ENCODE assay signal across 9 cellular contexts in the genomic region with DNA sequence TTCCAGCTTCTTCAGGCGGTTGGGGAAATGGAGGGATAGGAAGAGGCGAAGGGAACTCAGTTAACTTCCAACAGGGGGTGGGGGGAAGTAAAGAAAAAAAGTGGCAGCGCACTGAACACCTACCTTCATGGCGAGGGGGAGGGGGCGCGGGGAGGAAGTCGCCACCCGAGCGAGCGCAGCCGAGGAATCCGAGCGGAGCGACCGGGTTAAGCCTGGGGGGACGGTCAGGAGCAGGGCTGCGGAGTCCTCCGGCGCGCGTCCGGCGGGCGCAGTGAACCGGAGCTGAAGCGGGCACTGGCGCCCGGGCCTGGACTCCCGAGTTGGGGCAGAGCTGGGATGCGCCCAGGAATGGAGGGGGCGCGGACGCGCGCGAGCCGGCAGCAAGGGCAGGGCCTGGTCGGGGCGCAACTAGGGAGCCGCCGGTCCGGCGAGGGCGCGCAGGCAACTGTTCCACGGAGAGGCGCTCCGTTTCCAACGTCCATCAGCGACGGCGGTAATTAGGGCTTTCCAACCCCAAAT. TPM values are rescaled to one million over a fixed set of nuclear protein-coding genes. Genes with fewer than 3 reads are reported as not detected.
DNase-seq lines count a peak whose midpoint lies in the region; ATAC-seq and TF ChIP-seq lines count a peak whose summit lies in the region.
"Had no signal": no experiment of that assay in that cellular context is flagged by ENCODE, and none has a peak within 500 bp of the region (broad histone marks: within the 10 kb centered on the region; RNA-seq: fewer than 3 reads in every experiment).

TSS of gene WNT5A (minus strand) at position 450 of the 519 bp plus-strand sequence. CDS start at position 129, 321 bp downstream.

- H3K4me1 ChIP-seq in CD8-positive, alpha-beta T cell (ENCODE audit: insufficient read depth, low read length), result no peaks in the 10 kb centered on the region
- H3K4me1 ChIP-seq in MM.1S (ENCODE audit: low read length) (peaks cover 6% of the 10 kb centered on the region; the same call in 1 of the 2 replicates), mammary epithelial cell (ENCODE audit: insufficient read depth, low read length) (peaks cover 44% of the 10 kb centered on the region), suprapubic skin (peaks cover 73% of the 10 kb centered on the region)

- dilution Hi-C loops in mammary epithelial cell (cut with HindIII; ENCODE audit: low sequenced_read_pairs), result loop anchor here (25.0 kb wide), 1 partner anchor 250 kb away; no protein-coding TSS in a partner anchor

- in situ Hi-C loops in mammary epithelial cell (cut with MboI; ENCODE audit: low sequenced_read_pairs in 2 of 2), result loop anchor here (5.0 to 25.0 kb wide), 7 partner anchors 125 to 600 kb away; no protein-coding TSS in a partner anchor

- peak within 1 kb of the TSS; percentile 94 for H3K4me2 ChIP-seq in MM.1S (ENCODE audit: low read depth, low read length)
- H3K4me2 ChIP-seq in mammary epithelial cell (ENCODE audit: insufficient read depth, low read depth, low read length), result peak within 1 kb of the TSS; percentile 98

- peak within 1 kb of the TSS; percentile 92 for H2AFZ ChIP-seq in MM.1S (ENCODE audit: low read length)
- peak within 1 kb of the TSS; percentile 95 for H2AFZ ChIP-seq in mammary epithelial cell (ENCODE audit: low read depth, low read length)

- H3K36me3 ChIP-seq in CD8-positive, alpha-beta T cell (ENCODE audit: insufficient read depth, low read length), result no peaks in the 10 kb centered on the region
- H3K36me3 ChIP-seq in MM.1S (replicated peaks; ENCODE audit: insufficient read depth, low read length), result no peaks in the 10 kb centered on the region
- no peaks in the 10 kb centered on the region for H3K36me3 ChIP-seq in mammary epithelial cell (ENCODE audit: insufficient read depth, low read length)
- H3K36me3 ChIP-seq in suprapubic skin, result no peaks in the 10 kb centered on the region

- H3K4me1 Mint-ChIP-seq in CD8-positive, alpha-beta T cell (ENCODE audit: low read depth), result peaks cover 18% of the 10 kb centered on the region

- peak within 1 kb of the TSS; percentile 30 for H3K4me3 ChIP-seq in CD8-positive, alpha-beta T cell (ENCODE audit: low read depth, low read length)
- H3K4me3 ChIP-seq in MM.1S (ENCODE audit: low read length) (peak within 1 kb of the TSS; percentile 95), mammary epithelial cell (replicated peaks in 1 of 3; ENCODE audit: insufficient read depth in 1 of 3, low read depth in 2 of 3, low read length in 3 of 3) (peak within 1 kb of the TSS; percentile 68 to 86 (median 80)), suprapubic skin (peak within 1 kb of the TSS; percentile 88)
- H3K4me3 ChIP-seq: K562 had no signal

- POLR2A ChIA-PET in CD8-positive, alpha-beta T cell (lab: Charles Lee), result interaction anchor here (0.6 kb wide), 1 partner anchor 248 kb away, joined by 5 read pairs; no protein-coding TSS in a partner anchor

- no TSS peak for BruUV-seq in mammary epithelial cell (replicated peaks; lab: Mats Ljungman, UMichigan)

- no peaks in the 10 kb centered on the region for H3K9me3 Mint-ChIP-seq in CD8-positive, alpha-beta T cell

- CTCF ChIA-PET in CD8-positive, alpha-beta T cell (lab: Charles Lee), result no interaction called here
- CTCF ChIA-PET in mammary epithelial cell (lab: Charles Lee; ENCODE audit: low non-redundant PET), result no interaction called here

- TF ChIP-seq POLR2A in suprapubic skin (IDR thresholded peaks at IDR 0.05), result no peak

- peak within 1 kb of the TSS; percentile 62 for H3K4me3 Mint-ChIP-seq in CD8-positive, alpha-beta T cell

- intact Hi-C loops in CD8-positive, alpha-beta T cell (cut with DNase I, micrococcal nuclease), result no loop called here
- intact Hi-C loops in mammary epithelial cell (cut with micrococcal nuclease), result loop anchor here (2.0 to 5.0 kb wide), 2 partner anchors 38 to 630 kb away; no protein-coding TSS in a partner anchor

- H3K9ac ChIP-seq in MM.1S (ENCODE audit: low read length) (peak within 1 kb of the TSS; percentile 62; the same call in 1 of the 2 replicates), mammary epithelial cell (ENCODE audit: insufficient read depth, low read length) (peak within 1 kb of the TSS; percentile 65)

- WGBS in mammary epithelial cell (ENCODE audit: low coverage, missing lambda C conversion rate), result 0% methylated on average over 2 of the region's 52 CpGs
- WGBS in suprapubic skin, result under 1% methylated on average over 43 of the region's 52 CpGs

- H3K27me3 ChIP-seq in CD8-positive, alpha-beta T cell (ENCODE audit: insufficient read depth, low read length), result peaks cover 7% of the 10 kb centered on the region
- no peaks in the 10 kb centered on the region for H3K27me3 ChIP-seq in MM.1S (replicated peaks; ENCODE audit: insufficient read depth, low read length)
- H3K27me3 ChIP-seq in mammary epithelial cell (ENCODE audit: insufficient read depth, low read length), result no peaks in the 10 kb centered on the region
- peaks cover 50% of the 10 kb centered on the region for H3K27me3 ChIP-seq in suprapubic skin

- no peaks in the 10 kb centered on the region for H3K9me2 ChIP-seq in MM.1S (replicated peaks; ENCODE audit: insufficient read depth, low read length)

- H3K79me2 ChIP-seq in MM.1S (ENCODE audit: low read length) (no peaks in the 10 kb centered on the region), mammary epithelial cell (ENCODE audit: insufficient read depth, low read length) (peaks cover 24% of the 10 kb centered on the region)

- no peaks in the 10 kb centered on the region for H3K9me3 ChIP-seq in CD8-positive, alpha-beta T cell (ENCODE audit: low read length)
- H3K9me3 ChIP-seq in MM.1S (replicated peaks; ENCODE audit: insufficient read depth, low read length) (no peaks in the 10 kb centered on the region), mammary epithelial cell (replicated peaks; ENCODE audit: insufficient read depth, low read length) (no peaks in the 10 kb centered on the region), suprapubic skin (no peaks in the 10 kb centered on the region)

- no peak for TF ChIP-seq CTCF in CD8-positive, alpha-beta T cell (IDR thresholded peaks at IDR 0.05)
- TF ChIP-seq CTCF in MM.1S (IDR thresholded peaks at IDR 0.05; ENCODE audit: low read length) (no peak), mammary epithelial cell (conservative IDR thresholded peaks at IDR 0.05 in 1 of 2, IDR thresholded peaks at IDR 0.05 in 1 of 2; ENCODE audit: extremely low read depth in 1 of 2, insufficient read depth in 1 of 2, low read depth in 1 of 2, low read length in 2 of 2) (no peak), suprapubic skin (IDR thresholded peaks at IDR 0.05) (no peak)

- H3K36me3 Mint-ChIP-seq in CD8-positive, alpha-beta T cell, result no peaks in the 10 kb centered on the region

- no peak within 1 kb of the TSS for H3K27ac Mint-ChIP-seq in CD8-positive, alpha-beta T cell

- no peak for ATAC-seq in CD8-positive, alpha-beta T cell
- ATAC-seq in left lobe of liver, result peak; percentile 55
- ATAC-seq: K562 had no signal

- H3K27ac ChIP-seq in CD8-positive, alpha-beta T cell (ENCODE audit: low read depth, low read length), result no peak within 1 kb of the TSS
- H3K27ac ChIP-seq in MM.1S (ENCODE audit: low read length), result no peak within 1 kb of the TSS
- peak within 1 kb of the TSS; percentile 51 for H3K27ac ChIP-seq in mammary epithelial cell (ENCODE audit: insufficient read depth, low read depth, low read length)
- H3K27ac ChIP-seq in suprapubic skin, result peak within 1 kb of the TSS; percentile 49

- peaks cover 59% of the 10 kb centered on the region for H3K27me3 Mint-ChIP-seq in CD8-positive, alpha-beta T cell (ENCODE audit: low read depth)

- TF ChIP-seq EP300 in suprapubic skin (IDR thresholded peaks at IDR 0.05), result no peak

- H3F3A ChIP-seq in MM.1S (ENCODE audit: insufficient read depth, low read length), result peaks cover 8% of the 10 kb centered on the region

- no peak for DNase-seq in CD8-positive, alpha-beta T cell
- DNase-seq in MM.1S (peak; percentile 42), mammary epithelial cell (peak; percentile 63), left lobe of liver (ENCODE audit: low spot score) (peak; percentile 73), suprapubic skin (ENCODE audit: low spot score in 2 of 2) (peak in 1 of 2 donors; percentile 59), NCI-H526 treated with DMSO at 0.1 percent for 48 hours (lab: John Stamatoyannopoulos, UW) (no peak), NCI-H2081 treated with DMSO at 0.1 percent for 48 hours (lab: John Stamatoyannopoulos, UW) (no peak), NCI-H1930 (lab: John Stamatoyannopoulos, UW) (no peak)

- H4K20me1 ChIP-seq in MM.1S (ENCODE audit: insufficient read depth, low read length) (no peaks in the 10 kb centered on the region), mammary epithelial cell (ENCODE audit: insufficient read depth, low read length) (no peaks in the 10 kb centered on the region)

RNA-seq across cellular contexts. Expression of gene WNT5A, which starts in this region (rescaled TPM):
- total RNA-seq in CD8-positive, alpha-beta T cell, result under 1 TPM in 1 of 2 experiments, not detected in 1; 0.36 TPM
- total RNA-seq in mammary epithelial cell (10 to 100 TPM in 1 of 2 donors, 1 to 10 TPM in 1; 7.2 to 19.7 TPM), left lobe of liver (4.3 TPM), suprapubic skin (10 to 100 TPM in 1 of 4 donors, 1 to 10 TPM in 3; 8.9 to 13.9 (median 9.3) TPM)
- 6.8 TPM for polyA plus RNA-seq in mammary epithelial cell
- polyA minus RNA-seq in mammary epithelial cell, result 11.0 TPM
- polyA plus RNA-seq: K562 had no signal

Comparison
In these comparisons a context has a peak if more than half of its experiments do, and no peak if none do; other contexts are left out.
1. DNase-seq: peak in MM.1S (single experiment), mammary epithelial cell (single experiment) and left lobe of liver (single experiment); none in CD8-positive, alpha-beta T cell (0 of 7), NCI-H526 treated with DMSO at 0.1 percent for 48 hours (single experiment), NCI-H2081 treated with DMSO at 0.1 percent for 48 hours (single experiment) and NCI-H1930 (0 of 2).
2. H3K27ac ChIP-seq: peak in mammary epithelial cell (single experiment) and suprapubic skin (single experiment); none in CD8-positive, alpha-beta T cell (single experiment) and MM.1S (single experiment).
3. H3K4me3 ChIP-seq: peak in every context shown above with its lines; median percentile 95 in MM.1S; 88 in suprapubic skin; 80 in mammary epithelial cell; 30 in CD8-positive, alpha-beta T cell.